ENCODE assay signal across 17 cellular contexts in genomic region chr16:88602091-88602490, GRCh38. TPM values are rescaled to one million over a fixed set of nuclear protein-coding genes. Genes with fewer than 3 reads are reported as not detected.
DNase-seq lines count a peak whose midpoint lies in the region; ATAC-seq and TF ChIP-seq lines count a peak whose summit lies in the region.
"Had no signal": no experiment of that assay in that cellular context is flagged by ENCODE, and none has a peak within 500 bp of the region (broad histone marks: within the 10 kb centered on the region; RNA-seq: fewer than 3 reads in every experiment).

No MANE protein-coding gene starts in this region.

- H3K23ac ChIP-seq in trophoblast cell (ENCODE audit: low read length): no peak overlapping the region

- POLR2A ChIA-PET in RWPE1 (lab: Yijun Ruan, JAX; ENCODE audit: low non-redundant PET): interaction anchor here (0.5 kb wide), 1 partner anchor 64 kb away, joined by 4 read pairs; no protein-coding TSS in a partner anchor

- no peak overlapping the region for H2BK5ac ChIP-seq in trophoblast cell (ENCODE audit: low read depth, low read length, poor library complexity)

- H3K18ac ChIP-seq in trophoblast cell (ENCODE audit: low read length): no peak overlapping the region

- H2BK120ac ChIP-seq in trophoblast cell (ENCODE audit: insufficient read depth, low read length, poor library complexity): no peak overlapping the region

- TF ChIP-seq CTCF in RWPE1 (conservative IDR thresholded peaks at IDR 0.05; ENCODE audit: low read depth): no peak

- H3K27me3 ChIP-seq in trophoblast cell (ENCODE audit: insufficient read depth, low read length): no peaks in the 10 kb centered on the region
- no peaks in the 10 kb centered on the region for H3K27me3 ChIP-seq in H7 (ENCODE audit: control insufficient read depth, insufficient read depth, low read length)
- H3K27me3 ChIP-seq: SJCRH30 had no signal

- H3K36me3 ChIP-seq in trophoblast cell (ENCODE audit: control insufficient read depth in 1 of 2, insufficient read depth in 2 of 2, low read length in 2 of 2): peaks cover 53 to 73% of the 10 kb centered on the region in 2 experiments
- peaks cover 21% of the 10 kb centered on the region for H3K36me3 ChIP-seq in H7 (replicated peaks; ENCODE audit: control insufficient read depth, insufficient read depth, low read length)

- H3K4ac ChIP-seq in trophoblast cell (ENCODE audit: low read depth, low read length): no peak overlapping the region

- ATAC-seq in left lobe of liver: peak; percentile 89
- ATAC-seq: PC-3 had no signal

- no peak overlapping the region for H3K14ac ChIP-seq in trophoblast cell (ENCODE audit: low read length)

- H4K12ac ChIP-seq in trophoblast cell (ENCODE audit: low read depth, low read length): no peak overlapping the region

- H2BK12ac ChIP-seq in trophoblast cell (ENCODE audit: low read length): no peak overlapping the region

- H3K4me3 ChIP-seq in trophoblast cell (ENCODE audit: low read depth, low read length) (peak overlapping the region; percentile 27), H7 (ENCODE audit: insufficient read depth, low read depth, low read length) (no peak overlapping the region)
- H3K4me3 ChIP-seq: SJCRH30 had no signal

- H3K79me2 ChIP-seq in trophoblast cell (ENCODE audit: control insufficient read depth, insufficient read depth, low read length, poor library complexity): no peaks in the 10 kb centered on the region

- no CpG with 5 or more reads among the region's 7 CpGs for WGBS in trophoblast cell (ENCODE audit: extremely low coverage, insufficient coverage, insufficient read length)

- no peak overlapping the region for H4K8ac ChIP-seq in trophoblast cell (ENCODE audit: low read depth, low read length)

- H3K4me2 ChIP-seq in trophoblast cell (ENCODE audit: low read length): no peak overlapping the region

- no peaks in the 10 kb centered on the region for H3K4me1 ChIP-seq in trophoblast cell (ENCODE audit: control insufficient read depth in 1 of 2, insufficient read depth in 2 of 2, low read length in 2 of 2)

- CTCF ChIA-PET in RWPE1 (lab: Yijun Ruan, JAX): interaction anchor here (0.6 to 0.7 kb wide), 3 partner anchors 24 to 141 kb away, joined by 3 to 7 read pairs (median 4); no protein-coding TSS in a partner anchor

- H2AFZ ChIP-seq in trophoblast cell (ENCODE audit: insufficient read depth, low read length, poor library complexity): no peak overlapping the region

- H3K27ac ChIP-seq in RWPE1: peak overlapping the region; percentile 28
- H3K27ac ChIP-seq in trophoblast cell (ENCODE audit: low read depth, low read length): no peak overlapping the region
- H3K27ac ChIP-seq: HL-60, SJCRH30 had no signal

- H2AK5ac ChIP-seq in trophoblast cell (ENCODE audit: low read length): no peak overlapping the region

- H3K9me3 ChIP-seq in trophoblast cell (ENCODE audit: insufficient read depth, low read depth, low read length): peaks cover 2% of the 10 kb centered on the region
- H3K9me3 ChIP-seq: Caco-2, SJCRH30 had no signal

- H4K91ac ChIP-seq in trophoblast cell (ENCODE audit: low read depth, low read length): no peak overlapping the region

- H3K79me1 ChIP-seq in trophoblast cell (ENCODE audit: low read length): no peaks in the 10 kb centered on the region

- DNase-seq in DMS79 treated with DMSO at 0.1 percent for 48 hours (lab: John Stamatoyannopoulos, UW) (peak; percentile 78), RWPE1 (ENCODE audit: low spot score) (no peak), left lobe of liver (ENCODE audit: low spot score) (peak; percentile 97), trophoblast cell (no peak), H7 (no peak), NCI-H1105 (lab: John Stamatoyannopoulos, UW) (no peak), DMS153 (lab: John Stamatoyannopoulos, UW) (no peak)
- DNase-seq: Caco-2, HCEC 1CT, KBM-7, NCI-H1436 treated with DMSO at 0.1 percent for 48 hours, NCI-H2081 treated with DMSO at 0.1 percent for 48 hours, NCI-H226, NCI-H526 treated with DMSO at 0.1 percent for 48 hours, PC-3, SJCRH30 had no signal

- no peak overlapping the region for H3K9ac ChIP-seq in trophoblast cell (ENCODE audit: low read length)

RNA-seq across cellular contexts. Expression of gene ZC3H18, which starts 31.9 kb away (rescaled TPM):
- total RNA-seq in left lobe of liver: 18.1 TPM
- 35.5 and 35.7 TPM in 2 replicates for polyA plus RNA-seq in trophoblast cell (2013)
- total RNA-seq in H7 (2014; rRNA removed; shearing (Covaris generic)): 19.5 and 20.0 TPM in 2 replicates

RNA-seq across cellular contexts. Expression of gene IL17C, which starts 36.3 kb away (rescaled TPM):
- total RNA-seq in left lobe of liver: not detected
- polyA plus RNA-seq in trophoblast cell (2013): 0.44 and 0.49 TPM in 2 replicates
- total RNA-seq in H7 (2014; rRNA removed; shearing (Covaris generic)): 0.14 and 0.30 TPM in 2 replicates
- total RNA-seq: Caco-2, PC-3, SJCRH30 had no signal

RNA-seq across cellular contexts. Expression of gene CYBA, which starts 48.8 kb away (rescaled TPM):
- 32.5 TPM for total RNA-seq in left lobe of liver
- 218 TPM in 2 replicates for polyA plus RNA-seq in trophoblast cell (2013)
- total RNA-seq in H7 (2014; rRNA removed; shearing (Covaris generic)): 199 and 215 TPM in 2 replicates
- total RNA-seq: PC-3 had no signal

Comparison
In these comparisons a context has a peak if more than half of its experiments do, and no peak if none do; other contexts are left out.
1. DNase-seq: peak in DMS79 treated with DMSO at 0.1 percent for 48 hours (single experiment) and left lobe of liver (single experiment); none in RWPE1 (single experiment), trophoblast cell (0 of 2), H7 (single experiment), NCI-H1105 (single experiment) and DMS153 (single experiment).